Comparison of ENCODE assay signal across 19 cellular contexts in the genomic region with DNA sequence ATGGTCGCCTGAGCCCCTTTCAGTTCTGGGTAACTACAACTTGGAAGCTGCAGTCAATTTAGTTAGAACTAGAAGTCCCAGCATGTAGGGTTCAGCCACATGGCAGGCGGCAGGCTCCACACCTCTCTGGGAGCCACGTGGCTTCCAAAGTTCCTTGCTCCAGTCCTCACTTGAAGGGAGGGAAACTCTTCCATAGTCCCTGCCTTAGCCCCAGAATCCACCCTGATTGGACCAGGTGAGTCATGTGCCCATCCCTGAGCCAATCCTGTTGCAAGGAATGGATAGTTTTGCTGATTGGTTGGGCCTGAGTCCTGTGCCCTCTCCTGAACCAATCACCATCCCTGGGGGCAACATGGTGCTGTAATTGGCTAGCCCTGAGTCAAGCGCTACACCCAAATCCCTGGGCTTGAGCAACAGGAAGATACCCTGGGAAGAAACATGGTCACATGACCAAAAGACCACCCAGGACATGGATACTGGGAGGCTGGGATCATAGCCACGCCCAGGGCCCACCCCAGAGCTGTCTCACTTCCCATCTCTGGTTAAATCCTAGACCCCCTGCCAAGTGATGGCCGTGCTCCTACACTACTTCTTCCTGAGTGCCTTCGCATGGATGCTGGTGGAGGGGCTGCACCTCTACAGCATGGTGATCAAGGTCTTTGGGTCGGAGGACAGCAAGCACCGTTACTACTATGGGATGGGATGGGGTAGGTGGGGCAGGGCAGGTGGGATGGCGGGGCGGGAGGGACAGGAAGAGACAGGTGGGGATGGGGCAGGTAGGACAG.
DNase-seq lines count a peak whose midpoint lies in the region; ATAC-seq, FAIRE-seq and TF ChIP-seq lines count a peak whose summit lies in the region.
"Had no signal": no experiment of that assay in that cellular context is flagged by ENCODE, and none has a peak within 500 bp of the region (broad histone marks: within the 10 kb centered on the region; RNA-seq: fewer than 3 reads in every experiment).

No MANE protein-coding gene starts in this region.

- peaks cover 4% of the 10 kb centered on the region for H3K4me1 ChIP-seq in BE2C

- DNase-seq in BE2C (peak; percentile 32), HEK293T (ENCODE audit: extremely low spot score) (no peak), bronchial epithelial cell (ENCODE audit: low read depth) (no peak), posterior vena cava (ENCODE audit: low spot score) (peak; percentile 26), GM19238 (ENCODE audit: insufficient read length, low spot score) (no peak), HTR-8/SVneo (ENCODE audit: insufficient read length, low spot score) (no peak)
- DNase-seq: Calu3; CD4-positive, alpha-beta memory T cell; DMS79; HFFc6; IMR-90; NCI-H1417; NCI-H2029; NCI-H2171 treated with DMSO at 0.1 percent for 48 hours; NCI-H446 treated with DMSO at 0.1 percent for 48 hours; NK-92 treated with Interleukin-12 subunit alpha and Interleukin-12 subunit beta, amount 100 ng/mL, for 24 hours had no signal

- no peaks in the 10 kb centered on the region for H3K9me3 ChIP-seq in BE2C

- FAIRE-seq in bronchial epithelial cell (lab: Jason Lieb, UNC), result peak; percentile 62
- FAIRE-seq in HTR-8/SVneo (lab: Jason Lieb, UNC), result no peak

- CTCF ChIA-PET in HEK293T (lab: Yijun Ruan, JAX), result no interaction called here

- H3K27me3 ChIP-seq in BE2C (no peaks in the 10 kb centered on the region), bronchial epithelial cell (ENCODE audit: control insufficient read depth, insufficient read depth, low read length) (no peaks in the 10 kb centered on the region)

- intact Hi-C loops in posterior vena cava (cut with DNase I), result loop anchor here in 1 of 2 donors (10.0 kb wide), 1 partner anchor 346 kb away; no protein-coding TSS in a partner anchor

- POLR2A ChIA-PET in HEK293T (lab: Yijun Ruan, JAX), result no interaction called here

- ATAC-seq in GM19397 (IDR thresholded peaks at IDR 0.05; ENCODE audit: unreplicated experiment) (no peak), HG02623 (IDR thresholded peaks at IDR 0.05; ENCODE audit: unreplicated experiment) (no peak)
- ATAC-seq: GM23338 had no signal

- TF ChIP-seq CTCF in BE2C (IDR thresholded peaks at IDR 0.05; ENCODE audit: low read depth, low read length), result no peak
- TF ChIP-seq CTCF in bronchial epithelial cell (IDR thresholded peaks at IDR 0.05; ENCODE audit: insufficient read depth, low read length, severe bottlenecking), result no peak

- H3K36me3 ChIP-seq in BE2C (no peaks in the 10 kb centered on the region), bronchial epithelial cell (ENCODE audit: control insufficient read depth, insufficient read depth, low read length) (no peaks in the 10 kb centered on the region)

- no peak overlapping the region for H3K4me3 ChIP-seq in BE2C (ENCODE audit: low read depth, low read length)
- no peak overlapping the region for H3K4me3 ChIP-seq in bronchial epithelial cell (ENCODE audit: low read depth, low read length)
- H3K4me3 ChIP-seq: GM23338 had no signal

TF ChIP-seq in HEK293T, 16 proteins besides CTCF, POLR2A, EP300 and RAD21:
- TF ChIP-seq L3MBTL2 (conservative IDR thresholded peaks at IDR 0.05) (peak; percentile 51), ZNF384 (IDR thresholded peaks at IDR 0.05) (no peak)

Comparison
In these comparisons a context has a peak if more than half of its experiments do, and no peak if none do; other contexts are left out.
1. DNase-seq: peak in BE2C (single experiment) and posterior vena cava (single experiment); none in HEK293T (single experiment), bronchial epithelial cell (single experiment), GM19238 (single experiment) and HTR-8/SVneo (single experiment).